In genomic region chr4:8090312-8090711, GRCh38 we compare ENCODE assay signal across 10 cellular contexts.
A peak's percentile ranks its signal among the peaks of the same experiment; 100 is the strongest.
DNase-seq lines count a peak whose midpoint lies in the region; ATAC-seq, FAIRE-seq and TF ChIP-seq lines count a peak whose summit lies in the region.
"Had no signal": no experiment of that assay in that cellular context is flagged by ENCODE, and none has a peak within 500 bp of the region (broad histone marks: within the 10 kb centered on the region; RNA-seq: fewer than 3 reads in every experiment).

No MANE protein-coding gene starts in this region.

- no peak for TF ChIP-seq CTCF in kidney (IDR thresholded peaks at IDR 0.05; ENCODE audit: borderline replicate concordance, extremely low read depth, insufficient read depth)

- no peaks in the 10 kb centered on the region for H3K4me1 ChIP-seq in kidney (ENCODE audit: control insufficient read depth in 1 of 2, insufficient read depth in 1 of 2, low read depth in 1 of 2, low read length in 2 of 2)

- intact Hi-C loops in kidney (cut with DNase I) = no loop called here

- peak; percentile 11 for DNase-seq in stimulated activated CD4-positive, alpha-beta T cell treated with anti-CD3 and anti-CD28 coated beads, Interleukin-15, amount 100 ng/mL, for 24 hours
- DNase-seq in stimulated activated CD4-positive, alpha-beta T cell treated with anti-CD3 and anti-CD28 coated beads, Interleukin-2, amount 100 ng/mL, for 48 hours = no peak
- DNase-seq in astrocyte of the hippocampus (ENCODE audit: low read depth, low spot score) (peak; percentile 45), kidney (peak; percentile 34), D341Med (ENCODE audit: low spot score) (no peak), OCI-M2 (lab: John Stamatoyannopoulos, UW; ENCODE audit: unreplicated experiment) (no peak), DMS79 (lab: John Stamatoyannopoulos, UW) (no peak)
- DNase-seq: SHP77 had no signal

- H3K27ac ChIP-seq in kidney (ENCODE audit: low read depth in 2 of 2, low read length in 2 of 2) = no peak overlapping the region

- H3K4me3 ChIP-seq in kidney (ENCODE audit: low read length in 2 of 2) = no peak overlapping the region

- H3K9ac ChIP-seq in kidney (ENCODE audit: low read length in 2 of 2) = no peak overlapping the region

- no peak for FAIRE-seq in kidney (lab: Jason Lieb, UNC)
- FAIRE-seq: G401.6 had no signal

- H3K9me3 ChIP-seq in kidney (ENCODE audit: control insufficient read depth in 1 of 2, low read length in 2 of 2) = peaks cover 0 to 15% of the 10 kb centered on the region in 2 donors

- ATAC-seq in HG02623 (IDR thresholded peaks at IDR 0.05; ENCODE audit: unreplicated experiment) = no peak

- no peaks in the 10 kb centered on the region for H3K36me3 ChIP-seq in kidney (ENCODE audit: control insufficient read depth in 1 of 2, insufficient read depth in 2 of 2, low read length in 2 of 2)

Comparison
In these comparisons a context has a peak if more than half of its experiments do, and no peak if none do; other contexts are left out.
1. DNase-seq: peak in stimulated activated CD4-positive, alpha-beta T cell treated with anti-CD3 and anti-CD28 coated beads, Interleukin-15, amount 100 ng/mL, for 24 hours (single experiment), astrocyte of the hippocampus (single experiment) and kidney (single experiment); none in stimulated activated CD4-positive, alpha-beta T cell treated with anti-CD3 and anti-CD28 coated beads, Interleukin-2, amount 100 ng/mL, for 48 hours (0 of 2), D341Med (single experiment), OCI-M2 (single experiment) and DMS79 (single experiment).